ENCODE assay signal across 27 cellular contexts in genomic region chr7:111071556-111071955, GRCh38. TPM values are rescaled to one million over a fixed set of nuclear protein-coding genes. Genes with fewer than 3 reads are reported as not detected.
DNase-seq lines count a peak whose midpoint lies in the region; ATAC-seq lines count a peak whose summit lies in the region.
"Had no signal": no experiment of that assay in that cellular context is flagged by ENCODE, and none has a peak within 500 bp of the region (broad histone marks: within the 10 kb centered on the region; RNA-seq: fewer than 3 reads in every experiment).

No MANE protein-coding gene starts in this region.

- DNase-seq in NCI-H2171 treated with DMSO at 0.1 percent for 48 hours (lab: John Stamatoyannopoulos, UW) (peak; percentile 9), NCI-H2171 (lab: John Stamatoyannopoulos, UW) (no peak), DMS53 (lab: John Stamatoyannopoulos, UW) (peak; percentile 29), NCI-H748 treated with DMSO at 0.1 percent for 48 hours (lab: John Stamatoyannopoulos, UW) (peak; percentile 19), posterior cingulate gyrus (no peak), HK-2 (ENCODE audit: unreplicated experiment) (no peak)
- peak; percentile 35 for DNase-seq in Jurkat, Clone E6-1 (ENCODE audit: low read depth, low spot score)
- DNase-seq: CD4-positive, alpha-beta T cell; EL; GDM1; MG63; NCI-H1417 treated with DMSO at 0.1 percent for 48 hours; NCI-H187; NCI-H2081 treated with DMSO at 0.1 percent for 48 hours; NCI-H2227 treated with DMSO at 0.1 percent for 48 hours; NCI-H82; NK-92 treated with Interleukin-12 subunit alpha and Interleukin-12 subunit beta, amount 100 ng/mL, for 24 hours; PC-3; SK-N-SH; SW 1271; T-helper 17 cell had no signal

- intact Hi-C loops in posterior cingulate gyrus (cut with DNase I), result no loop called here

- no peak overlapping the region for H3K4me3 ChIP-seq in Jurkat, Clone E6-1 (ENCODE audit: low read length)
- H3K4me3 ChIP-seq: BLaER1, GM12878, K562, MG63 had no signal

- ATAC-seq in GM21825 (IDR thresholded peaks at IDR 0.05; ENCODE audit: unreplicated experiment), result no peak
- ATAC-seq: GM12878, HCT116, K562, PC-3, T-helper 17 cell had no signal

RNA-seq across cellular contexts. Expression of gene LRRN3, which starts 19.4 kb away (rescaled TPM):
- not detected for polyA plus RNA-seq in Jurkat, Clone E6-1 (2012; ENCODE audit: insufficient read depth, insufficient read length)
- polyA plus RNA-seq: HepG2 had no signal

Comparison
In these comparisons a context has a peak if more than half of its experiments do, and no peak if none do; other contexts are left out.
1. DNase-seq: peak in NCI-H2171 treated with DMSO at 0.1 percent for 48 hours (single experiment), DMS53 (single experiment), Jurkat, Clone E6-1 (single experiment) and NCI-H748 treated with DMSO at 0.1 percent for 48 hours (single experiment); none in NCI-H2171 (single experiment), posterior cingulate gyrus (0 of 10) and HK-2 (single experiment).